8 cellular contexts compared by ENCODE assay signal in genomic region chr2:113587201-113587600, GRCh38. TPM values are rescaled to one million over a fixed set of nuclear protein-coding genes. Genes with fewer than 3 reads are reported as not detected.
DNase-seq lines count a peak whose midpoint lies in the region; ATAC-seq, FAIRE-seq and TF ChIP-seq lines count a peak whose summit lies in the region.
"Not testable (repeated sequence)": the region's sequence is repeated elsewhere in the genome, so short reads cannot be mapped to it uniquely, and the experiment has no call there.

No MANE protein-coding gene starts in this region.

- H3K36me3 ChIP-seq in bronchial epithelial cell (ENCODE audit: control insufficient read depth, insufficient read depth, low read length), result not testable (repeated sequence)

- intact Hi-C loops in cardiac septum (cut with DNase I); natural killer cell (cut with micrococcal nuclease): not testable (repeated sequence)

- POLR2A ChIA-PET in AG04449 (lab: Yijun Ruan, JAX), result not testable (repeated sequence)

- H3K27me3 Mint-ChIP-seq in natural killer cell (ENCODE audit: low read depth in 2 of 2), result not testable (repeated sequence)

- not testable (repeated sequence) for H3K27me3 ChIP-seq in bronchial epithelial cell (ENCODE audit: control insufficient read depth, insufficient read depth, low read length)

- H3K4me3 Mint-ChIP-seq in natural killer cell, result peak overlapping the region; percentile 1

- not testable (repeated sequence) for H3K4me3 ChIP-seq in AG04449 (ENCODE audit: low read depth, low read length); bronchial epithelial cell (ENCODE audit: low read depth, low read length)

- not testable (repeated sequence) for H3K36me3 Mint-ChIP-seq in natural killer cell

- not testable (repeated sequence) for ATAC-seq in natural killer cell

- TF ChIP-seq CTCF in AG04449 (IDR thresholded peaks at IDR 0.05; ENCODE audit: insufficient read depth, low read length, missing control alignments) (peak; percentile 39), GM12874 (IDR thresholded peaks at IDR 0.05; ENCODE audit: insufficient read depth, low read depth, low read length) (peak; percentile 59), bronchial epithelial cell (IDR thresholded peaks at IDR 0.05; ENCODE audit: insufficient read depth, low read length, severe bottlenecking) (peak; percentile 53), natural killer cell (IDR thresholded peaks at IDR 0.05) (peak; percentile 50)

- not testable (repeated sequence) for H3K9me3 Mint-ChIP-seq in natural killer cell

- CTCF ChIA-PET in AG04449 (lab: Yijun Ruan, JAX), result not testable (repeated sequence)

- DNase-seq in AG04449 (ENCODE audit: low read depth, low spot score), result not testable (repeated sequence)
- DNase-seq in RPMI7951 (ENCODE audit: low read depth) (peak; percentile 45), activated T-cell treated with anti-CD3 and anti-CD28 coated beads for 1 hour (ENCODE audit: low read depth) (peak; percentile 41), bronchial epithelial cell (ENCODE audit: low read depth) (peak; percentile 41), cardiac septum (ENCODE audit: low spot score) (peak; percentile 82), natural killer cell (peak; percentile 53)
- peak; percentile 51 to 54 for DNase-seq in stimulated activated CD4-positive, alpha-beta T cell treated with anti-CD3 and anti-CD28 coated beads, Interleukin-4, amount 100 ng/mL, for 48 hours (ENCODE audit: low read depth in 2 of 2)

- FAIRE-seq in bronchial epithelial cell (lab: Jason Lieb, UNC), result not testable (repeated sequence)

- not testable (repeated sequence) for H3K27ac Mint-ChIP-seq in natural killer cell

- peaks cover 19 to 39% of the 10 kb centered on the region in 2 donors for H3K4me1 Mint-ChIP-seq in natural killer cell

RNA-seq across cellular contexts. Expression of gene RABL2A, which starts 39.9 kb away (rescaled TPM):
- total RNA-seq in RPMI7951 (2014; rRNA removed; shearing (Covaris generic)), result 3.9 and 4.3 TPM in 2 replicates
- total RNA-seq in bronchial epithelial cell (7.6 and 7.7 TPM in 2 replicates), cardiac septum (7.9 TPM), natural killer cell (10 to 100 TPM; 16.7 to 23.5 (median 22.5) TPM)
